8 cellular contexts compared by ENCODE assay signal in genomic region chr19:24086974-24087595, GRCh38. TPM values are rescaled to one million over a fixed set of nuclear protein-coding genes. Genes with fewer than 3 reads are reported as not detected.
DNase-seq lines count a peak whose midpoint lies in the region; ATAC-seq and TF ChIP-seq lines count a peak whose summit lies in the region.

TSS of gene ZNF254 (plus strand) at chr19:24087187. CDS start at chr19:24087308, 121 bp downstream.

- TF ChIP-seq CTCF in neutrophil (IDR thresholded peaks at IDR 0.05) (no peak), subcutaneous adipose tissue (IDR thresholded peaks at IDR 0.05; ENCODE audit: low read depth) (no peak)

- no peaks in the 10 kb centered on the region for H3K27me3 ChIP-seq in CD4-positive, CD25-positive, alpha-beta regulatory T cell (ENCODE audit: control insufficient read depth, insufficient read depth, low read length)
- H3K27me3 ChIP-seq in SJCRH30 (no peaks in the 10 kb centered on the region), neutrophil (no peaks in the 10 kb centered on the region)

- peaks cover 2 to 19% (median 16%) of the 10 kb centered on the region in 4 donors for H3K4me1 Mint-ChIP-seq in CD4-positive, CD25-positive, alpha-beta regulatory T cell
- peaks cover 9% of the 10 kb centered on the region for H3K4me1 Mint-ChIP-seq in activated naive CD4-positive, alpha-beta T cell treated with anti-CD3 and anti-CD28 coated beads, Interleukin-2, amount 10 ng/mL, durations not matched to agents 7 days and 5 days

- H3K9me3 ChIP-seq in CD4-positive, CD25-positive, alpha-beta regulatory T cell (ENCODE audit: control insufficient read depth in 2 of 2, low read length in 2 of 2) = no peaks in the 10 kb centered on the region
- H3K9me3 ChIP-seq in SJCRH30 (replicated peaks) = 0 out of 2 replicates have a peak, but pooled peaks cover 5% of the 10 kb centered on the region
- H3K9me3 ChIP-seq in neutrophil = no peaks in the 10 kb centered on the region

- peaks cover 5% of the 10 kb centered on the region for H3K4me1 ChIP-seq in CD4-positive, CD25-positive, alpha-beta regulatory T cell (ENCODE audit: control insufficient read depth, insufficient read depth, low read length, poor library complexity, severe bottlenecking)
- H3K4me1 ChIP-seq in SJCRH30 = no peaks in the 10 kb centered on the region
- H3K4me1 ChIP-seq in neutrophil (ENCODE audit: control insufficient read depth in 1 of 2, insufficient read depth in 1 of 2, low read depth in 1 of 2, low read length in 1 of 2) = peaks cover 7 to 19% of the 10 kb centered on the region in 2 experiments

- ATAC-seq in CD4-positive, CD25-positive, alpha-beta regulatory T cell (ENCODE audit: low read depth in 2 of 2) = peak; percentile 97 to 99
- ATAC-seq in GM19467 (IDR thresholded peaks at IDR 0.05; ENCODE audit: unreplicated experiment) = peak; percentile 99

- peaks cover 8% of the 10 kb centered on the region for H3K36me3 Mint-ChIP-seq in CD4-positive, CD25-positive, alpha-beta regulatory T cell
- H3K36me3 Mint-ChIP-seq in activated naive CD4-positive, alpha-beta T cell treated with anti-CD3 and anti-CD28 coated beads, Interleukin-2, amount 10 ng/mL, durations not matched to agents 7 days and 5 days = peaks cover 20% of the 10 kb centered on the region

- peaks cover 0 to 4% (median 2%) of the 10 kb centered on the region in 7 donors for H3K9me3 Mint-ChIP-seq in CD4-positive, CD25-positive, alpha-beta regulatory T cell
- H3K9me3 Mint-ChIP-seq in activated naive CD4-positive, alpha-beta T cell treated with anti-CD3 and anti-CD28 coated beads, Interleukin-2, amount 10 ng/mL, durations not matched to agents 7 days and 5 days = peaks cover 3% of the 10 kb centered on the region

- peak within 1 kb of the TSS; percentile 77 for H3K4me3 ChIP-seq in CD4-positive, CD25-positive, alpha-beta regulatory T cell (ENCODE audit: low read depth, low read length)
- peak within 1 kb of the TSS; percentile 83 for H3K4me3 ChIP-seq in SJCRH30
- peak within 1 kb of the TSS; percentile 71 to 77 for H3K4me3 ChIP-seq in neutrophil (ENCODE audit: low read depth in 1 of 2, low read length in 1 of 2)

- peak within 1 kb of the TSS; percentile 88 to 99 (median 96) for H3K4me3 Mint-ChIP-seq in CD4-positive, CD25-positive, alpha-beta regulatory T cell
- peak within 1 kb of the TSS; percentile 89 for H3K4me3 Mint-ChIP-seq in activated naive CD4-positive, alpha-beta T cell treated with anti-CD3 and anti-CD28 coated beads, Interleukin-2, amount 10 ng/mL, durations not matched to agents 7 days and 5 days

- no peaks in the 10 kb centered on the region for H3K27me3 Mint-ChIP-seq in CD4-positive, CD25-positive, alpha-beta regulatory T cell
- no peaks in the 10 kb centered on the region for H3K27me3 Mint-ChIP-seq in activated naive CD4-positive, alpha-beta T cell treated with anti-CD3 and anti-CD28 coated beads, Interleukin-2, amount 10 ng/mL, durations not matched to agents 7 days and 5 days

- H3K27ac ChIP-seq in CD4-positive, CD25-positive, alpha-beta regulatory T cell (ENCODE audit: insufficient read depth, low read length, poor library complexity, severe bottlenecking) = peak within 1 kb of the TSS; percentile 51
- H3K27ac ChIP-seq in SJCRH30 = peak within 1 kb of the TSS; percentile 96
- H3K27ac ChIP-seq in neutrophil = peak within 1 kb of the TSS; percentile 87

- peak; percentile 48 to 93 (median 70) for DNase-seq in CD4-positive, CD25-positive, alpha-beta regulatory T cell
- DNase-seq in HS-5 (ENCODE audit: low read depth) = peak; percentile 63
- DNase-seq in SJCRH30 = peak; percentile 97 to 98
- peak; percentile 90 for DNase-seq in activated naive CD4-positive, alpha-beta T cell treated with anti-CD3 and anti-CD28 coated beads, Interleukin-2, amount 10 ng/mL, durations not matched to agents 7 days and 5 days
- peak; percentile 91 for DNase-seq in germinal center (ENCODE audit: low spot score)

- H3K36me3 ChIP-seq in CD4-positive, CD25-positive, alpha-beta regulatory T cell (ENCODE audit: control insufficient read depth, insufficient read depth, low read length) = no peaks in the 10 kb centered on the region
- H3K36me3 ChIP-seq in SJCRH30 = peaks cover 15% of the 10 kb centered on the region
- H3K36me3 ChIP-seq in neutrophil = peaks cover under 1% of the 10 kb centered on the region

- H3K27ac Mint-ChIP-seq in CD4-positive, CD25-positive, alpha-beta regulatory T cell = peak within 1 kb of the TSS; percentile 94 to 97 (median 95)
- H3K27ac Mint-ChIP-seq in activated naive CD4-positive, alpha-beta T cell treated with anti-CD3 and anti-CD28 coated beads, Interleukin-2, amount 10 ng/mL, durations not matched to agents 7 days and 5 days = peak within 1 kb of the TSS; percentile 92

- CTCF ChIA-PET in activated naive CD4-positive, alpha-beta T cell treated with anti-CD3 and anti-CD28 coated beads, Interleukin-2, amount 10 ng/mL, durations not matched to agents 7 days and 5 days (lab: Charles Lee) = interaction anchor here (0.8 kb wide), 1 partner anchor 39 kb away, joined by 3 read pairs; no protein-coding TSS in a partner anchor

RNA-seq across cellular contexts. Expression of gene ZNF254, which starts in this region (rescaled TPM):
- total RNA-seq in CD4-positive, CD25-positive, alpha-beta regulatory T cell = 11.0 TPM
- polyA plus RNA-seq in CD4-positive, CD25-positive, alpha-beta regulatory T cell = 1 to 10 TPM; 5.5 to 7.1 (median 6.5) TPM
- total RNA-seq in SJCRH30 (2014; rRNA removed; shearing (Covaris generic)) = 24.2 and 29.4 TPM in 2 replicates
- total RNA-seq in subcutaneous adipose tissue = 10 to 100 TPM; 21.1 to 31.3 (median 21.9) TPM

Comparison
In these comparisons a context has a peak if more than half of its experiments do, and no peak if none do; other contexts are left out.
1. Peak in every context shown above with its lines: DNase-seq, ATAC-seq, H3K4me3 ChIP-seq and H3K27ac ChIP-seq.